ENCODE assay signal across 1 cellular context in genomic region chr6:31559606-31559957, GRCh38.
TF ChIP-seq lines count a peak whose summit lies in the region.

No MANE protein-coding gene starts in this region.

TF ChIP-seq in endothelial cell of umbilical vein, 7 proteins besides CTCF, POLR2A, EP300 and RAD21:
- no peak for TF ChIP-seq MAX (IDR thresholded peaks at IDR 0.05; ENCODE audit: insufficient read depth, insufficient read length)
- TF ChIP-seq JUN (IDR thresholded peaks at IDR 0.05; ENCODE audit: borderline replicate concordance, insufficient read depth, insufficient read length, low read depth) = no peak
- no peak for TF ChIP-seq EZH2 (IDR thresholded peaks at IDR 0.05; ENCODE audit: borderline replicate concordance, low read depth, low read length, severe bottlenecking)
- no peak for TF ChIP-seq FOS (IDR thresholded peaks at IDR 0.05; ENCODE audit: borderline replicate concordance, insufficient read depth, low read length)
- no peak for TF ChIP-seq GATA2 (IDR thresholded peaks at IDR 0.05; ENCODE audit: insufficient read depth, insufficient read length, low read depth, low read length)
- TF ChIP-seq MYC (IDR thresholded peaks at IDR 0.05; ENCODE audit: low read depth, low read length) = no peak
- no peak for TF ChIP-seq POLR2AphosphoS5 (IDR thresholded peaks at IDR 0.05; ENCODE audit: insufficient read depth, low read depth, low read length)
